Comparison of ENCODE assay signal across 14 cellular contexts in the genomic region with DNA sequence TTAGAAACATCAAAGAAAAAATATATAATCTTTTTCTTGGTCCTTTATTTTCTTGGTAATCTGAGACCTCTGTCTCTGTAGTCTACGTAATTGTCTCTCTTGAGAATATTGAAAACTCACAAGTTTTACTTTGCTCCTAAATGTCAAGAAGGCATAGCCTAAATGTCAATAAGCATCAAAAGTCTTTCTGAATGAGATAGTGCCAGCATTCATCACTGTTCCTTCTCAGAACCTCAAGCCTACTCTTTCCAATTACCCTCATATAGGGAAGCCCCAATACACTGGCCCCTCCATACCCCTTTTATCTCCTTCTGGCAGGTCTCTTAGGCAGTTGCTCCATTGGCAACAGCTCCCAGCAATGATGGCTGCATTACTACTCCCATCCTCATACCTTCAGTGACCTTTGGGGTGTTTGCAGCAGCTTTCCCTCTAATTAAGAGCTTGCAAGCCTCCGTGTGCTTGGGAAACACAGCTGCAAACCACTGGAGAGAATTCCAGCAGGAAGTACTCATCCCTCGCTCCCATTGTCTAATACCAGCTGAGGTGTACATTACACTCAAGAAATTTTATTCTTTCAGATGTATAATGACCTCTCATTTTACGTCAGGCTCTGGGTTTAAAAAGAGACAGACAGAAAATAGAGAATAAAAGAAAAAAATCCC.
DNase-seq lines count a peak whose midpoint lies in the region; ATAC-seq and TF ChIP-seq lines count a peak whose summit lies in the region.
"Had no signal": no experiment of that assay in that cellular context is flagged by ENCODE, and none has a peak within 500 bp of the region (broad histone marks: within the 10 kb centered on the region; RNA-seq: fewer than 3 reads in every experiment).

No MANE protein-coding gene starts in this region.

- no peaks in the 10 kb centered on the region for H3K27me3 Mint-ChIP-seq in WTC11 (ENCODE audit: low read depth)
- H3K27me3 Mint-ChIP-seq: brain had no signal

- ATAC-seq in WTC11 (peak; percentile 29; the same call in 1 of the 2 replicates), GM18870 (IDR thresholded peaks at IDR 0.05; ENCODE audit: unreplicated experiment) (no peak)
- ATAC-seq: left cardiac atrium, psoas muscle had no signal

- H3K27me3 ChIP-seq in BE2C: no peaks in the 10 kb centered on the region
- H3K27me3 ChIP-seq: tibial nerve had no signal

- CTCF ChIA-PET in WTC11 (lab: Charles Lee): interaction anchor here (1.2 to 2.2 kb wide), 2 partner anchors 16 kb away, joined by 4 to 7 read pairs; no protein-coding TSS in a partner anchor

- H3K4me3 Mint-ChIP-seq in WTC11: no peak overlapping the region
- H3K4me3 Mint-ChIP-seq: brain had no signal

- no peaks in the 10 kb centered on the region for H3K9me3 ChIP-seq in BE2C
- H3K9me3 ChIP-seq: psoas muscle, tibial nerve had no signal

- H3K4me3 ChIP-seq in fibroblast of mammary gland (ENCODE audit: control insufficient read depth, low read depth, low read length) (no peak overlapping the region), skeletal muscle cell (ENCODE audit: low read depth, low read length) (no peak overlapping the region), BE2C (ENCODE audit: low read depth, low read length) (no peak overlapping the region)
- H3K4me3 ChIP-seq: psoas muscle, tibial nerve had no signal

- H3K27ac Mint-ChIP-seq in WTC11: peak overlapping the region; percentile 90

- peaks cover 13% of the 10 kb centered on the region; the same call in 1 of the 2 replicates for H3K36me3 Mint-ChIP-seq in WTC11
- H3K36me3 Mint-ChIP-seq: brain had no signal

- peaks cover 16% of the 10 kb centered on the region for H3K9me3 Mint-ChIP-seq in WTC11

- peaks cover 42% of the 10 kb centered on the region for H3K4me1 Mint-ChIP-seq in WTC11

- TF ChIP-seq CTCF in WTC11 (IDR thresholded peaks at IDR 0.05): no peak
- TF ChIP-seq CTCF in fibroblast of mammary gland (conservative IDR thresholded peaks at IDR 0.05; ENCODE audit: control insufficient read depth, insufficient read depth, low read depth, low read length): no peak
- no peak for TF ChIP-seq CTCF in BE2C (IDR thresholded peaks at IDR 0.05; ENCODE audit: low read depth, low read length)

- no peaks in the 10 kb centered on the region for H3K4me1 ChIP-seq in BE2C
- H3K4me1 ChIP-seq: psoas muscle, tibial nerve had no signal

- POLR2A ChIA-PET in WTC11 (lab: Charles Lee): no interaction called here

- H3K36me3 ChIP-seq in BE2C: no peaks in the 10 kb centered on the region
- H3K36me3 ChIP-seq: tibial nerve had no signal

- peak; percentile 22 for DNase-seq in HT-29 (ENCODE audit: low spot score)
- DNase-seq in WTC11 (ENCODE audit: low spot score): no peak
- DNase-seq in fibroblast of mammary gland (ENCODE audit: low read depth): peak; percentile 20
- DNase-seq in skeletal muscle cell (ENCODE audit: low read depth): peak; percentile 59
- DNase-seq in BE2C: no peak
- DNase-seq in hypothalamus (lab: John Stamatoyannopoulos, UW): no peak
- DNase-seq in NCI-H510A (lab: John Stamatoyannopoulos, UW): no peak
- DNase-seq: effector CD4-positive, alpha-beta T cell; left cardiac atrium; NCI-H2227 treated with DMSO at 0.1 percent for 48 hours; psoas muscle had no signal

TF ChIP-seq in WTC11, 78 proteins besides CTCF, POLR2A, EP300 and RAD21:
- TF ChIP-seq CREM (CRISPR knock-in tag; IDR thresholded peaks at IDR 0.05) (no peak), NFYB (CRISPR knock-in tag; conservative IDR thresholded peaks at IDR 0.05; ENCODE audit: low read depth) (no peak), JUN (CRISPR knock-in tag; IDR thresholded peaks at IDR 0.05) (no peak), ZNF416 (CRISPR knock-in tag; IDR thresholded peaks at IDR 0.05) (no peak), CBFB (CRISPR knock-in tag; IDR thresholded peaks at IDR 0.05; ENCODE audit: low read depth) (no peak), OVOL2 (CRISPR knock-in tag; IDR thresholded peaks at IDR 0.05; ENCODE audit: borderline replicate concordance) (no peak), EMX1 (CRISPR knock-in tag; IDR thresholded peaks at IDR 0.05) (no peak), ZNF423 (CRISPR knock-in tag; IDR thresholded peaks at IDR 0.05) (no peak)
- TF ChIP-seq, protein P1, sequence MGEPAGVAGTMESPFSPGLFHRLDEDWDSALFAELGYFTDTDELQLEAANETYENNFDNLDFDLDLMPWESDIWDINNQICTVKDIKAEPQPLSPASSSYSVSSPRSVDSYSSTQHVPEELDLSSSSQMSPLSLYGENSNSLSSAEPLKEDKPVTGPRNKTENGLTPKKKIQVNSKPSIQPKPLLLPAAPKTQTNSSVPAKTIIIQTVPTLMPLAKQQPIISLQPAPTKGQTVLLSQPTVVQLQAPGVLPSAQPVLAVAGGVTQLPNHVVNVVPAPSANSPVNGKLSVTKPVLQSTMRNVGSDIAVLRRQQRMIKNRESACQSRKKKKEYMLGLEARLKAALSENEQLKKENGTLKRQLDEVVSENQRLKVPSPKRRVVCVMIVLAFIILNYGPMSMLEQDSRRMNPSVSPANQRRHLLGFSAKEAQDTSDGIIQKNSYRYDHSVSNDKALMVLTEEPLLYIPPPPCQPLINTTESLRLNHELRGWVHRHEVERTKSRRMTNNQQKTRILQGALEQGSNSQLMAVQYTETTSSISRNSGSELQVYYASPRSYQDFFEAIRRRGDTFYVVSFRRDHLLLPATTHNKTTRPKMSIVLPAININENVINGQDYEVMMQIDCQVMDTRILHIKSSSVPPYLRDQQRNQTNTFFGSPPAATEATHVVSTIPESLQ (CRISPR knock-in tag; IDR thresholded peaks at IDR 0.05): no peak
- TF ChIP-seq, protein P2, sequence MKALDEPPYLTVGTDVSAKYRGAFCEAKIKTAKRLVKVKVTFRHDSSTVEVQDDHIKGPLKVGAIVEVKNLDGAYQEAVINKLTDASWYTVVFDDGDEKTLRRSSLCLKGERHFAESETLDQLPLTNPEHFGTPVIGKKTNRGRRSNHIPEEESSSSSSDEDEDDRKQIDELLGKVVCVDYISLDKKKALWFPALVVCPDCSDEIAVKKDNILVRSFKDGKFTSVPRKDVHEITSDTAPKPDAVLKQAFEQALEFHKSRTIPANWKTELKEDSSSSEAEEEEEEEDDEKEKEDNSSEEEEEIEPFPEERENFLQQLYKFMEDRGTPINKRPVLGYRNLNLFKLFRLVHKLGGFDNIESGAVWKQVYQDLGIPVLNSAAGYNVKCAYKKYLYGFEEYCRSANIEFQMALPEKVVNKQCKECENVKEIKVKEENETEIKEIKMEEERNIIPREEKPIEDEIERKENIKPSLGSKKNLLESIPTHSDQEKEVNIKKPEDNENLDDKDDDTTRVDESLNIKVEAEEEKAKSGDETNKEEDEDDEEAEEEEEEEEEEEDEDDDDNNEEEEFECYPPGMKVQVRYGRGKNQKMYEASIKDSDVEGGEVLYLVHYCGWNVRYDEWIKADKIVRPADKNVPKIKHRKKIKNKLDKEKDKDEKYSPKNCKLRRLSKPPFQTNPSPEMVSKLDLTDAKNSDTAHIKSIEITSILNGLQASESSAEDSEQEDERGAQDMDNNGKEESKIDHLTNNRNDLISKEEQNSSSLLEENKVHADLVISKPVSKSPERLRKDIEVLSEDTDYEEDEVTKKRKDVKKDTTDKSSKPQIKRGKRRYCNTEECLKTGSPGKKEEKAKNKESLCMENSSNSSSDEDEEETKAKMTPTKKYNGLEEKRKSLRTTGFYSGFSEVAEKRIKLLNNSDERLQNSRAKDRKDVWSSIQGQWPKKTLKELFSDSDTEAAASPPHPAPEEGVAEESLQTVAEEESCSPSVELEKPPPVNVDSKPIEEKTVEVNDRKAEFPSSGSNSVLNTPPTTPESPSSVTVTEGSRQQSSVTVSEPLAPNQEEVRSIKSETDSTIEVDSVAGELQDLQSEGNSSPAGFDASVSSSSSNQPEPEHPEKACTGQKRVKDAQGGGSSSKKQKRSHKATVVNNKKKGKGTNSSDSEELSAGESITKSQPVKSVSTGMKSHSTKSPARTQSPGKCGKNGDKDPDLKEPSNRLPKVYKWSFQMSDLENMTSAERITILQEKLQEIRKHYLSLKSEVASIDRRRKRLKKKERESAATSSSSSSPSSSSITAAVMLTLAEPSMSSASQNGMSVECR (CRISPR knock-in tag; IDR thresholded peaks at IDR 0.05; ENCODE audit: borderline replicate concordance): no peak
- TF ChIP-seq, protein P3, sequence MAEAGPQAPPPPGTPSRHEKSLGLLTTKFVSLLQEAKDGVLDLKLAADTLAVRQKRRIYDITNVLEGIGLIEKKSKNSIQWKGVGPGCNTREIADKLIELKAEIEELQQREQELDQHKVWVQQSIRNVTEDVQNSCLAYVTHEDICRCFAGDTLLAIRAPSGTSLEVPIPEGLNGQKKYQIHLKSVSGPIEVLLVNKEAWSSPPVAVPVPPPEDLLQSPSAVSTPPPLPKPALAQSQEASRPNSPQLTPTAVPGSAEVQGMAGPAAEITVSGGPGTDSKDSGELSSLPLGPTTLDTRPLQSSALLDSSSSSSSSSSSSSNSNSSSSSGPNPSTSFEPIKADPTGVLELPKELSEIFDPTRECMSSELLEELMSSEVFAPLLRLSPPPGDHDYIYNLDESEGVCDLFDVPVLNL (CRISPR knock-in tag; IDR thresholded peaks at IDR 0.05; ENCODE audit: borderline replicate concordance, low read depth): no peak
TF ChIP-seq in WTC11: peak in this region for 0.

Comparison
In these comparisons a context has a peak if more than half of its experiments do, and no peak if none do; other contexts are left out.
1. DNase-seq: peak in HT-29 (single experiment), fibroblast of mammary gland (single experiment) and skeletal muscle cell (single experiment); none in WTC11 (single experiment), BE2C (single experiment), hypothalamus (0 of 51) and NCI-H510A (single experiment).